In genomic region chr16:22188595-22189442, GRCh38 we compare ENCODE assay signal across 8 cellular contexts. TPM values are rescaled to one million over a fixed set of nuclear protein-coding genes. Genes with fewer than 3 reads are reported as not detected.
DNase-seq lines count a peak whose midpoint lies in the region; ATAC-seq and TF ChIP-seq lines count a peak whose summit lies in the region.

No MANE protein-coding gene starts in this region.

- H3K36me3 Mint-ChIP-seq in osteocyte (ENCODE audit: unreplicated experiment) = no peaks in the 10 kb centered on the region
- no peaks in the 10 kb centered on the region for H3K36me3 Mint-ChIP-seq in type B pancreatic cell

- ATAC-seq in RWPE2 (ENCODE audit: low read depth) = no peak
- ATAC-seq in foreskin keratinocyte = no peak
- no peak for ATAC-seq in HG02885 (IDR thresholded peaks at IDR 0.05; ENCODE audit: poor library complexity, unreplicated experiment)

- no peaks in the 10 kb centered on the region for H3K36me3 ChIP-seq in RWPE2 (ENCODE audit: low read depth)

- H3K4me1 Mint-ChIP-seq in osteocyte (ENCODE audit: unreplicated experiment) (peaks cover 24% of the 10 kb centered on the region), type B pancreatic cell (ENCODE audit: unreplicated experiment) (peaks cover 26% of the 10 kb centered on the region)

- no peaks in the 10 kb centered on the region for H3K9me3 ChIP-seq in RWPE2 (ENCODE audit: severe bottlenecking)

- H3K27ac ChIP-seq in RWPE2 (ENCODE audit: poor library complexity, severe bottlenecking) = peak overlapping the region; percentile 58
- H3K27ac ChIP-seq in foreskin keratinocyte = no peak overlapping the region

- TF ChIP-seq CTCF in RWPE2 (IDR thresholded peaks at IDR 0.05; ENCODE audit: poor library complexity, severe bottlenecking) (peak; percentile 95), foreskin keratinocyte (conservative IDR thresholded peaks at IDR 0.05) (peak; percentile 97), osteocyte (IDR thresholded peaks at IDR 0.05) (peak; percentile 89), type B pancreatic cell (conservative IDR thresholded peaks at IDR 0.05) (peak; percentile 91)

- H3K4me3 Mint-ChIP-seq in osteocyte (ENCODE audit: unreplicated experiment) (peak overlapping the region; percentile 50), type B pancreatic cell (peak overlapping the region; percentile 98)

- no peak overlapping the region for H3K4me3 ChIP-seq in RWPE2 (ENCODE audit: severe bottlenecking)

- DNase-seq in DMS79 treated with DMSO at 0.1 percent for 48 hours (lab: John Stamatoyannopoulos, UW) (peak; percentile 65), LoVo (ENCODE audit: low spot score) (peak; percentile 87), RWPE2 (ENCODE audit: low spot score) (no peak), foreskin keratinocyte (peak; percentile 71 to 82), osteocyte (ENCODE audit: extremely low spot score, unreplicated experiment) (no peak), type B pancreatic cell (ENCODE audit: extremely low spot score, unreplicated experiment) (no peak)
- peak; percentile 65 for DNase-seq in activated naive CD4-positive, alpha-beta T cell treated with Interleukin-2 at 50 U/mL for 16 hours

- H3K27ac Mint-ChIP-seq in osteocyte (ENCODE audit: unreplicated experiment) (no peak overlapping the region), type B pancreatic cell (peak overlapping the region; percentile 99)

- peaks cover 3% of the 10 kb centered on the region for H3K27me3 Mint-ChIP-seq in osteocyte (ENCODE audit: unreplicated experiment)
- no peaks in the 10 kb centered on the region for H3K27me3 Mint-ChIP-seq in type B pancreatic cell

- H3K27me3 ChIP-seq in RWPE2 (ENCODE audit: insufficient read depth, poor library complexity, severe bottlenecking) (no peaks in the 10 kb centered on the region), foreskin keratinocyte (no peaks in the 10 kb centered on the region)

- H3K9me3 Mint-ChIP-seq in osteocyte (ENCODE audit: unreplicated experiment) = no peaks in the 10 kb centered on the region
- H3K9me3 Mint-ChIP-seq in type B pancreatic cell = no peaks in the 10 kb centered on the region

- peaks cover 15% of the 10 kb centered on the region for H3K4me1 ChIP-seq in RWPE2 (ENCODE audit: insufficient read depth, poor library complexity, severe bottlenecking)
- peaks cover 9% of the 10 kb centered on the region for H3K4me1 ChIP-seq in foreskin keratinocyte

RNA-seq across cellular contexts. Expression of gene EEF2K, which starts 17.3 kb away (rescaled TPM):
- total RNA-seq in foreskin keratinocyte = 21.4 and 21.6 TPM in 2 replicates
- polyA plus RNA-seq in foreskin keratinocyte = 5.0 and 5.6 TPM in 2 replicates
- 23.8 and 26.8 TPM in 2 replicates for total RNA-seq in osteocyte
- 16.2 and 22.5 TPM in 2 replicates for total RNA-seq in type B pancreatic cell (ENCODE audit: low replicate concordance)

RNA-seq across cellular contexts. Expression of gene SDR42E2, which starts 26.5 kb away (rescaled TPM):
- not detected in 2 replicates for total RNA-seq in foreskin keratinocyte
- polyA plus RNA-seq in foreskin keratinocyte = not detected in 2 replicates
- total RNA-seq in osteocyte = 0.13 TPM in 1 of 2 replicates, not detected in the other
- 0.19 TPM in 1 of 2 replicates, not detected in the other for total RNA-seq in type B pancreatic cell (ENCODE audit: low replicate concordance)

Comparison
In these comparisons a context has a peak if more than half of its experiments do, and no peak if none do; other contexts are left out.
1. DNase-seq: peak in DMS79 treated with DMSO at 0.1 percent for 48 hours (single experiment), LoVo (single experiment), activated naive CD4-positive, alpha-beta T cell treated with Interleukin-2 at 50 U/mL for 16 hours (single experiment) and foreskin keratinocyte (2 of 2); none in RWPE2 (single experiment), osteocyte (single experiment) and type B pancreatic cell (single experiment).
2. Peak in every context shown above with its lines, with median percentiles within 50 percentile points of each other: CTCF ChIP-seq.